Comparison of ENCODE assay signal across 1 cellular context in genomic region chr11:64271339-64272132, GRCh38.
TF ChIP-seq lines count a peak whose summit lies in the region.

No MANE protein-coding gene starts in this region.

TF ChIP-seq in GM12878, 131 proteins besides CTCF, POLR2A, EP300 and RAD21 (continued from another document and continues in another):
- TF ChIP-seq, protein P1, sequence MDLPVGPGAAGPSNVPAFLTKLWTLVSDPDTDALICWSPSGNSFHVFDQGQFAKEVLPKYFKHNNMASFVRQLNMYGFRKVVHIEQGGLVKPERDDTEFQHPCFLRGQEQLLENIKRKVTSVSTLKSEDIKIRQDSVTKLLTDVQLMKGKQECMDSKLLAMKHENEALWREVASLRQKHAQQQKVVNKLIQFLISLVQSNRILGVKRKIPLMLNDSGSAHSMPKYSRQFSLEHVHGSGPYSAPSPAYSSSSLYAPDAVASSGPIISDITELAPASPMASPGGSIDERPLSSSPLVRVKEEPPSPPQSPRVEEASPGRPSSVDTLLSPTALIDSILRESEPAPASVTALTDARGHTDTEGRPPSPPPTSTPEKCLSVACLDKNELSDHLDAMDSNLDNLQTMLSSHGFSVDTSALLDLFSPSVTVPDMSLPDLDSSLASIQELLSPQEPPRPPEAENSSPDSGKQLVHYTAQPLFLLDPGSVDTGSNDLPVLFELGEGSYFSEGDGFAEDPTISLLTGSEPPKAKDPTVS (IDR thresholded peaks at IDR 0.05; ENCODE audit: low read depth, low read length), result no peak
- TF ChIP-seq ASH2L (IDR thresholded peaks at IDR 0.05; ENCODE audit: borderline replicate concordance, low read depth), result no peak
- no peak for TF ChIP-seq ESRRA (IDR thresholded peaks at IDR 0.05; ENCODE audit: low read length)
- no peak for TF ChIP-seq PML (IDR thresholded peaks at IDR 0.05; ENCODE audit: low read length)
- no peak for TF ChIP-seq TCF12 (IDR thresholded peaks at IDR 0.05; ENCODE audit: low read depth, low read length)
- peak; percentile 66; the same call in 1 of the 2 replicates for TF ChIP-seq TARDBP (IDR thresholded peaks at IDR 0.05; ENCODE audit: borderline replicate concordance)
- TF ChIP-seq JUND (IDR thresholded peaks at IDR 0.05; ENCODE audit: low read depth, low read length), result no peak
- TF ChIP-seq NRF1 (conservative IDR thresholded peaks at IDR 0.05; ENCODE audit: low read depth, low read length), result no peak
- TF ChIP-seq MTA2 (IDR thresholded peaks at IDR 0.05; ENCODE audit: low read depth), result 0 out of 2 replicates have a peak, but pooled peaks have one; percentile 27
- no peak for TF ChIP-seq ZNF274 (IDR thresholded peaks at IDR 0.05; ENCODE audit: insufficient read depth, insufficient read length)
- no peak for TF ChIP-seq SUZ12 (IDR thresholded peaks at IDR 0.05; ENCODE audit: unreplicated experiment)
- TF ChIP-seq YBX1 (IDR thresholded peaks at IDR 0.05), result no peak
- TF ChIP-seq ATF2 (IDR thresholded peaks at IDR 0.05; ENCODE audit: low read length), result no peak
- TF ChIP-seq NFXL1 (IDR thresholded peaks at IDR 0.05; ENCODE audit: borderline replicate concordance), result no peak
- TF ChIP-seq CBFB (IDR thresholded peaks at IDR 0.05; ENCODE audit: low read depth), result peak; percentile 24; the same call in 1 of the 2 replicates
- peak; percentile 28; the same call in 1 of the 3 replicates for TF ChIP-seq POU2F2 (IDR thresholded peaks at IDR 0.05; ENCODE audit: borderline replicate concordance, low read depth, low read length)
- 0 out of 2 replicates have a peak, but pooled peaks have one; percentile 17 for TF ChIP-seq DPF2 (IDR thresholded peaks at IDR 0.05)
- TF ChIP-seq KDM1A (IDR thresholded peaks at IDR 0.05; ENCODE audit: borderline replicate concordance), result no peak
- TF ChIP-seq TBL1XR1 (IDR thresholded peaks at IDR 0.05; ENCODE audit: low read depth, low read length), result no peak
- no peak; the same call in 1 of the 2 replicates for TF ChIP-seq RUNX3 (IDR thresholded peaks at IDR 0.05; ENCODE audit: low read length)
- no peak for TF ChIP-seq NKRF (conservative IDR thresholded peaks at IDR 0.05)
- no peak for TF ChIP-seq MEF2A (IDR thresholded peaks at IDR 0.05; ENCODE audit: insufficient read depth, low read depth, low read length)
- TF ChIP-seq CHD4 (IDR thresholded peaks at IDR 0.05), result no peak
- TF ChIP-seq KLF5 (IDR thresholded peaks at IDR 0.05; ENCODE audit: partially characterized antibody), result no peak
- no peak for TF ChIP-seq BRCA1 (IDR thresholded peaks at IDR 0.05; ENCODE audit: low read depth, low read length)
- no peak for TF ChIP-seq ZBTB33 (IDR thresholded peaks at IDR 0.05)
- no peak for TF ChIP-seq FOXK2 (IDR thresholded peaks at IDR 0.05)
- TF ChIP-seq ZBED1 (IDR thresholded peaks at IDR 0.05; ENCODE audit: borderline replicate concordance), result no peak
- TF ChIP-seq RAD51 (IDR thresholded peaks at IDR 0.05), result no peak
- TF ChIP-seq EZH2 (IDR thresholded peaks at IDR 0.05; ENCODE audit: borderline replicate concordance, control insufficient read depth, low read depth, low read length), result no peak
- no peak for TF ChIP-seq USF1 (IDR thresholded peaks at IDR 0.05; ENCODE audit: borderline replicate concordance, extremely low read length, insufficient read depth, low read depth, low read length)
- no peak for TF ChIP-seq ATF7 (IDR thresholded peaks at IDR 0.05; ENCODE audit: low read depth)
- no peak for TF ChIP-seq TAF1 (IDR thresholded peaks at IDR 0.05; ENCODE audit: borderline replicate concordance, low read depth, low read length)
- TF ChIP-seq, protein P2, sequence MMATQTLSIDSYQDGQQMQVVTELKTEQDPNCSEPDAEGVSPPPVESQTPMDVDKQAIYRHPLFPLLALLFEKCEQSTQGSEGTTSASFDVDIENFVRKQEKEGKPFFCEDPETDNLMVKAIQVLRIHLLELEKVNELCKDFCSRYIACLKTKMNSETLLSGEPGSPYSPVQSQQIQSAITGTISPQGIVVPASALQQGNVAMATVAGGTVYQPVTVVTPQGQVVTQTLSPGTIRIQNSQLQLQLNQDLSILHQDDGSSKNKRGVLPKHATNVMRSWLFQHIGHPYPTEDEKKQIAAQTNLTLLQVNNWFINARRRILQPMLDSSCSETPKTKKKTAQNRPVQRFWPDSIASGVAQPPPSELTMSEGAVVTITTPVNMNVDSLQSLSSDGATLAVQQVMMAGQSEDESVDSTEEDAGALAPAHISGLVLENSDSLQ (IDR thresholded peaks at IDR 0.05), result peak; percentile 30; the same call in 1 of the 2 replicates
- peak in 1 of 2 experiments; percentile 20; a peak in 1 of 3 replicates for TF ChIP-seq EGR1 (IDR thresholded peaks at IDR 0.05; ENCODE audit: borderline replicate concordance in 1 of 2, low read depth in 2 of 2, low read length in 2 of 2)
- TF ChIP-seq, protein P3, sequence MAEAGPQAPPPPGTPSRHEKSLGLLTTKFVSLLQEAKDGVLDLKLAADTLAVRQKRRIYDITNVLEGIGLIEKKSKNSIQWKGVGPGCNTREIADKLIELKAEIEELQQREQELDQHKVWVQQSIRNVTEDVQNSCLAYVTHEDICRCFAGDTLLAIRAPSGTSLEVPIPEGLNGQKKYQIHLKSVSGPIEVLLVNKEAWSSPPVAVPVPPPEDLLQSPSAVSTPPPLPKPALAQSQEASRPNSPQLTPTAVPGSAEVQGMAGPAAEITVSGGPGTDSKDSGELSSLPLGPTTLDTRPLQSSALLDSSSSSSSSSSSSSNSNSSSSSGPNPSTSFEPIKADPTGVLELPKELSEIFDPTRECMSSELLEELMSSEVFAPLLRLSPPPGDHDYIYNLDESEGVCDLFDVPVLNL (IDR thresholded peaks at IDR 0.05; ENCODE audit: low read depth, low read length), result no peak
- TF ChIP-seq E4F1 (IDR thresholded peaks at IDR 0.05; ENCODE audit: borderline replicate concordance, partially characterized antibody), result no peak
- no peak for TF ChIP-seq RELA (IDR thresholded peaks at IDR 0.05; ENCODE audit: borderline replicate concordance, partially characterized antibody)
- TF ChIP-seq BACH1 (IDR thresholded peaks at IDR 0.05; ENCODE audit: borderline replicate concordance), result 0 out of 2 replicates have a peak, but pooled peaks have one; percentile 9
- TF ChIP-seq NFIC (IDR thresholded peaks at IDR 0.05; ENCODE audit: low read depth, low read length), result no peak
- TF ChIP-seq E2F8 (IDR thresholded peaks at IDR 0.05; ENCODE audit: low read depth, partially characterized antibody), result no peak
- TF ChIP-seq HDGF (IDR thresholded peaks at IDR 0.05), result no peak
- no peak for TF ChIP-seq RBBP5 (conservative IDR thresholded peaks at IDR 0.05)
- TF ChIP-seq, protein P4, sequence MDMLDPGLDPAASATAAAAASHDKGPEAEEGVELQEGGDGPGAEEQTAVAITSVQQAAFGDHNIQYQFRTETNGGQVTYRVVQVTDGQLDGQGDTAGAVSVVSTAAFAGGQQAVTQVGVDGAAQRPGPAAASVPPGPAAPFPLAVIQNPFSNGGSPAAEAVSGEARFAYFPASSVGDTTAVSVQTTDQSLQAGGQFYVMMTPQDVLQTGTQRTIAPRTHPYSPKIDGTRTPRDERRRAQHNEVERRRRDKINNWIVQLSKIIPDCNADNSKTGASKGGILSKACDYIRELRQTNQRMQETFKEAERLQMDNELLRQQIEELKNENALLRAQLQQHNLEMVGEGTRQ (IDR thresholded peaks at IDR 0.05; ENCODE audit: borderline replicate concordance, low read depth, low read length), result no peak
- TF ChIP-seq NBN (IDR thresholded peaks at IDR 0.05), result peak; percentile 51; the same call in 1 of the 2 replicates
- no peak for TF ChIP-seq HDAC6 (IDR thresholded peaks at IDR 0.05; ENCODE audit: unreplicated experiment)
